In the genomic region with DNA sequence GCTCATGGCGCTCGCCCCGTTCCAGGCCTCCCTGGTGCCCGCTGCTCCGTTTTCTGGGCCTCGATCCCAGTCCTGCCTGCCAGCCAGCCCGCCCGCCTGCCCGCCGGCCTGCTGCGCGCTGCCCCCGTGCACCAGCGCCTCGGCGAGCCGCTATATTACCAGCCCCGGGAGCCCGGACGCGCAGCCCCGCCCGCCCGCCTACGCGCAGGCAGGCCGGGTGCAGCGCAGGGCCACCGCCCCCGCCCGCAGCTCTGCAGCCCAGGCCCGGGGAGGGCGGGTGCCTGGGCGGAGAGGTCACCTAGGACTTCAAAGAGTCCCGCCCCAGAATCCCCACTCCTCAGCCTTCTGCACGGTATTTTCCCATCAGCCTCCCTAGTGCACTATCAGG, we compare ENCODE assay signal across 7 cellular contexts. TPM values are rescaled to one million over a fixed set of nuclear protein-coding genes. Genes with fewer than 3 reads are reported as not detected.
A peak's percentile ranks its signal among the peaks of the same experiment; 100 is the strongest.
DNase-seq lines count a peak whose midpoint lies in the region; ATAC-seq, FAIRE-seq and TF ChIP-seq lines count a peak whose summit lies in the region.

A gene (minus strand): TSS at position 157 of the 388 bp plus-strand sequence. CDS start 151 bp downstream, at position 6.

- FAIRE-seq in K562 (lab: Jason Lieb, UNC), result no peak

- no peak within 1 kb of the TSS for H3K4me3 ChIP-seq in K562
- peak within 1 kb of the TSS in 3 of 8 donors; percentile 3 to 48 (median 22) for H3K4me3 ChIP-seq in spleen

- peaks cover 0 to 12% of the 10 kb centered on the region in 2 experiments; a peak in 2 of 5 replicates for H3K27me3 ChIP-seq in K562 (ENCODE audit: control insufficient read depth in 2 of 2, insufficient read depth in 2 of 2, low read length in 2 of 2)
- H3K27me3 ChIP-seq in layer of hippocampus (ENCODE audit: control insufficient read depth, insufficient read depth, low read length), result no peaks in the 10 kb centered on the region
- peaks cover 0 to 44% (median 13%) of the 10 kb centered on the region in 7 donors for H3K27me3 ChIP-seq in spleen (replicated peaks in 1 of 7)

- H3K36me3 ChIP-seq in K562 (ENCODE audit: control insufficient read depth, insufficient read depth, low read length), result no peaks in the 10 kb centered on the region
- H3K36me3 ChIP-seq in spleen, result no peaks in the 10 kb centered on the region

- no peak within 1 kb of the TSS for H3K9ac ChIP-seq in K562 (ENCODE audit: insufficient read depth in 1 of 2, low read depth in 2 of 2, low read length in 2 of 2)

- no peak for TF ChIP-seq RAD21 in K562 (CRISPR knock-in tag; conservative IDR thresholded peaks at IDR 0.05 in 1 of 2, IDR thresholded peaks at IDR 0.05 in 1 of 2)

- H2AFZ ChIP-seq in K562 (ENCODE audit: low read depth, low read length), result no peak within 1 kb of the TSS

- no peak within 1 kb of the TSS for H3K4me2 ChIP-seq in K562 (ENCODE audit: insufficient read depth, low read length)

- H3K79me2 ChIP-seq in K562 (ENCODE audit: control insufficient read depth, insufficient read depth, low read length), result no peaks in the 10 kb centered on the region

- H3K4me1 ChIP-seq in K562 (replicated peaks in 1 of 2; ENCODE audit: control insufficient read depth in 2 of 2, insufficient read depth in 2 of 2, low read length in 2 of 2), result peaks cover 0 to 7% of the 10 kb centered on the region in 2 experiments; a peak in 1 of 5 replicates
- H3K4me1 ChIP-seq in spleen, result peaks cover 0 to 5% (median 0%) of the 10 kb centered on the region in 6 donors

- no peaks in the 10 kb centered on the region for H3K9me1 ChIP-seq in K562 (ENCODE audit: control insufficient read depth, insufficient read depth, low read length)

- no peaks in the 10 kb centered on the region for H3K9me3 ChIP-seq in K562 (replicated peaks; ENCODE audit: control insufficient read depth, insufficient read depth, low read depth, low read length)
- no peaks in the 10 kb centered on the region for H3K9me3 ChIP-seq in spleen

- TF ChIP-seq CTCF in K562 (IDR thresholded peaks at IDR 0.05 in 2 of 3, conservative IDR thresholded peaks at IDR 0.05 in 1 of 3; ENCODE audit: insufficient read depth in 2 of 3, low read depth in 1 of 3, low read length in 3 of 3) (no peak), spleen (IDR thresholded peaks at IDR 0.05 in 8 of 11, conservative IDR thresholded peaks at IDR 0.05 in 3 of 11) (no peak)

- H3K27ac ChIP-seq in K562 (ENCODE audit: extremely low read depth, low read depth, low read length), result no peak within 1 kb of the TSS
- H3K27ac ChIP-seq in layer of hippocampus (ENCODE audit: low read depth, low read length), result peak within 1 kb of the TSS; percentile 68
- H3K27ac ChIP-seq in spleen, result no peak within 1 kb of the TSS

- intact Hi-C loops in K562 (cut with micrococcal nuclease), result no loop called here
- intact Hi-C loops in spleen (cut with DNase I; ENCODE audit: low total_unique reads), result no loop called here

- TF ChIP-seq EP300 in K562 (IDR thresholded peaks at IDR 0.05; ENCODE audit: low read length), result no peak

- BruUV-seq in K562 (replicated peaks; lab: Mats Ljungman, UMichigan), result no TSS peak

- TF ChIP-seq POLR2A in K562 (conservative IDR thresholded peaks at IDR 0.05) (no peak), spleen (IDR thresholded peaks at IDR 0.05) (no peak)

- ATAC-seq in K562 (peak; percentile 94), HG03565 (IDR thresholded peaks at IDR 0.05; ENCODE audit: unreplicated experiment) (no peak)

- 0% methylated on average over 9 of the region's 36 CpGs for WGBS in K562 (ENCODE audit: insufficient coverage, low coverage, missing lambda C conversion rate)
- 1 to 29% (median 7%) methylated on average over 3 to 36 of the region's 36 CpGs for WGBS in spleen, 5 donors

- POLR2A ChIA-PET in K562 (lab: Yijun Ruan, JAX), result no interaction called here

- CTCF ChIA-PET in K562 (lab: Yijun Ruan, JAX; ENCODE audit: low intra/inter-chr PET ratio), result no interaction called here

- in situ Hi-C loops in K562 (cut with MboI), result no loop called here

- no peaks in the 10 kb centered on the region for H4K20me1 ChIP-seq in K562 (replicated peaks; ENCODE audit: control insufficient read depth, insufficient read depth, low read length)

- DNase-seq in M059J (ENCODE audit: low read depth), result peak; percentile 19
- DNase-seq in K562 (ENCODE audit: extremely low read depth in 1 of 4, low spot score in 3 of 4), result peak; percentile 43 to 65 (median 49)
- DNase-seq in stimulated activated CD8-positive, alpha-beta memory T cell treated with anti-CD3 and anti-CD28 coated beads, Interleukin-15, amount 100 ng/mL, for 48 hours (ENCODE audit: low read depth in 2 of 2), result peak; percentile 2 to 12
- DNase-seq in spleen, result no peak
- no peak for DNase-seq in inferior parietal cortex (ENCODE audit: extremely low spot score)

TF ChIP-seq in K562, 482 proteins besides CTCF, POLR2A, EP300 and RAD21:
- TF ChIP-seq BRCA1 (IDR thresholded peaks at IDR 0.05), result no peak
- no peak for TF ChIP-seq BRCA1 (CRISPR knock-in tag; IDR thresholded peaks at IDR 0.05)
- TF ChIP-seq, protein P1, sequence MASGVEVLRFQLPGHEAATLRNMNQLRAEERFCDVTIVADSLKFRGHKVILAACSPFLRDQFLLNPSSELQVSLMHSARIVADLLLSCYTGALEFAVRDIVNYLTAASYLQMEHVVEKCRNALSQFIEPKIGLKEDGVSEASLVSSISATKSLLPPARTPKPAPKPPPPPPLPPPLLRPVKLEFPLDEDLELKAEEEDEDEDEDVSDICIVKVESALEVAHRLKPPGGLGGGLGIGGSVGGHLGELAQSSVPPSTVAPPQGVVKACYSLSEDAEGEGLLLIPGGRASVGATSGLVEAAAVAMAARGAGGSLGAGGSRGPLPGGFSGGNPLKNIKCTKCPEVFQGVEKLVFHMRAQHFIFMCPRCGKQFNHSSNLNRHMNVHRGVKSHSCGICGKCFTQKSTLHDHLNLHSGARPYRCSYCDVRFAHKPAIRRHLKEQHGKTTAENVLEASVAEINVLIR (CRISPR knock-in tag; IDR thresholded peaks at IDR 0.05), result no peak
- TF ChIP-seq EGR1 (conservative IDR thresholded peaks at IDR 0.05), result peak; percentile 41; the same call in 1 of the 2 replicates
- peak in 1 of 2 experiments; percentile 20; a peak in 2 of 4 replicates for TF ChIP-seq NRF1 (conservative IDR thresholded peaks at IDR 0.05 in 1 of 2, IDR thresholded peaks at IDR 0.05 in 1 of 2)
- TF ChIP-seq, protein P2, sequence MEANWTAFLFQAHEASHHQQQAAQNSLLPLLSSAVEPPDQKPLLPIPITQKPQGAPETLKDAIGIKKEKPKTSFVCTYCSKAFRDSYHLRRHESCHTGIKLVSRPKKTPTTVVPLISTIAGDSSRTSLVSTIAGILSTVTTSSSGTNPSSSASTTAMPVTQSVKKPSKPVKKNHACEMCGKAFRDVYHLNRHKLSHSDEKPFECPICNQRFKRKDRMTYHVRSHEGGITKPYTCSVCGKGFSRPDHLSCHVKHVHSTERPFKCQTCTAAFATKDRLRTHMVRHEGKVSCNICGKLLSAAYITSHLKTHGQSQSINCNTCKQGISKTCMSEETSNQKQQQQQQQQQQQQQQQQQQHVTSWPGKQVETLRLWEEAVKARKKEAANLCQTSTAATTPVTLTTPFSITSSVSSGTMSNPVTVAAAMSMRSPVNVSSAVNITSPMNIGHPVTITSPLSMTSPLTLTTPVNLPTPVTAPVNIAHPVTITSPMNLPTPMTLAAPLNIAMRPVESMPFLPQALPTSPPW (CRISPR knock-in tag; IDR thresholded peaks at IDR 0.05), result peak; percentile 30; the same call in 1 of the 2 replicates
- no peak for TF ChIP-seq ZNF551 (CRISPR knock-in tag; IDR thresholded peaks at IDR 0.05)

RNA-seq across cellular contexts. Expression of the gene that starts here (rescaled TPM):
- total RNA-seq in M059J (2014; rRNA removed; shearing (Covaris generic)), result 0.30 and 0.34 TPM in 2 replicates
- total RNA-seq in K562 (2011; cell fraction: chromatin; rRNA removed; ENCODE audit: low replicate concordance), result not detected in 2 replicates
- not detected in 2 replicates for total RNA-seq in K562 (2011; cell fraction: nucleolus; rRNA removed)
- not detected in 2 replicates for total RNA-seq in K562 (2011; cell fraction: nucleoplasm; rRNA removed)
- total RNA-seq in K562 (2014; rRNA removed), result not detected in 2 replicates
- not detected in 2 replicates for total RNA-seq in K562 (2014; rRNA removed; fragmentation: Illumina TruSeq; extraction: Trizol)
- not detected in 2 replicates for total RNA-seq in K562 (2015; rRNA removed; fragmentation: Illumina TruSeq; extraction: Trizol)
- 0.09 and 0.13 TPM in 2 replicates for total RNA-seq in K562 (2021)
- polyA plus RNA-seq in K562 (2011; rRNA removed), result not detected in 2 replicates
- not detected in 2 replicates for polyA plus RNA-seq in K562 (2011; cell fraction: cytosol; rRNA removed)
- polyA plus RNA-seq in K562 (2011; cell fraction: nucleus; rRNA removed), result not detected in 2 replicates
- not detected in 2 replicates for polyA plus RNA-seq in K562 (2012)
- polyA plus RNA-seq in K562 (2014; fragmentation: Illumina TruSeq; extraction: Trizol), result not detected in 2 replicates
- polyA plus RNA-seq in K562 (2014; fragmentation: Nextera tagmentation; extraction: Ambion mirVana), result not detected
- polyA plus RNA-seq in K562 (2014; rRNA removed), result 0.05 TPM in 1 of 2 replicates, not detected in the other
- not detected in 2 replicates for polyA minus RNA-seq in K562 (2011; rRNA and poly(A)+ RNA removed)
- not detected in 2 replicates for polyA minus RNA-seq in K562 (2011; cell fraction: cytosol; rRNA and poly(A)+ RNA removed)
- not detected in 2 replicates for polyA minus RNA-seq in K562 (2011; cell fraction: nucleus; rRNA and poly(A)+ RNA removed)
- 1 to 10 TPM in 5 of 7 donors, under 1 TPM in 2; 0.60 to 2.4 (median 1.1) TPM for total RNA-seq in spleen
- 1 to 10 TPM; 2.6 to 8.7 (median 4.6) TPM for polyA plus RNA-seq in spleen

Comparison
In these comparisons a context has a peak if more than half of its experiments do, and no peak if none do; other contexts are left out.
1. Peak in DNase-seq in M059J; RNA of the gene not detected or under 1 TPM.
2. Peak in DNase-seq and ATAC-seq in K562; RNA of the gene not detected or under 1 TPM.
3. DNase-seq: peak in stimulated activated CD8-positive, alpha-beta memory T cell treated with anti-CD3 and anti-CD28 coated beads, Interleukin-15, amount 100 ng/mL, for 48 hours (2 of 2); none in spleen (single experiment) and inferior parietal cortex (single experiment).